In the genomic region with DNA sequence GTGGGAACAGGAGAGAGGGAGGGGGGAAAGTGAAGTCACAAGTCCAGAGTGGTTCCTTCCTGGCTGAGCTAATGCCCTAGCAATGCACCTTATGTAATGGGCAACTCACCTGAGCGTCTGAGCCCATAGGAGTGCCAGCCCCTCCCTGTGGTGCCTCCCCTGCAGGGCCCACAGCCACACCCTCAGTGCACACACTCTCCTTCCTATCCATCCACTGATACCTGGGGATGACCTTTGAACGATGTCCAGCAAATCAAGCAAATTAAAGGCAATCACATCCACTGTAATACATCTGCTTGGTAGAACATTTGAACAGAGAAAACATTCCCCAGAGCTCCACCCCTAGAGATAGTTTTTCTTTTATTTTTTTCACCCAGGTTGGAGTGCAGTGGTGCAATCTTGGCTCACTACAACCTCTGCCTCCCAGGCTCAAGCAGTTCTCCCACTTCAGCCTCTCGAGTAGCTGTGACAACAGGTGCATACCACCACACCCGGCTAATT, we compare ENCODE assay signal across 2 cellular contexts.
A peak's percentile ranks its signal among the peaks of the same experiment; 100 is the strongest.
TF ChIP-seq lines count a peak whose summit lies in the region.

No MANE protein-coding gene starts in this region.

TF ChIP-seq in liver, 16 proteins besides CTCF, POLR2A, EP300 and RAD21 (continued from another document):
- TF ChIP-seq, protein P1, sequence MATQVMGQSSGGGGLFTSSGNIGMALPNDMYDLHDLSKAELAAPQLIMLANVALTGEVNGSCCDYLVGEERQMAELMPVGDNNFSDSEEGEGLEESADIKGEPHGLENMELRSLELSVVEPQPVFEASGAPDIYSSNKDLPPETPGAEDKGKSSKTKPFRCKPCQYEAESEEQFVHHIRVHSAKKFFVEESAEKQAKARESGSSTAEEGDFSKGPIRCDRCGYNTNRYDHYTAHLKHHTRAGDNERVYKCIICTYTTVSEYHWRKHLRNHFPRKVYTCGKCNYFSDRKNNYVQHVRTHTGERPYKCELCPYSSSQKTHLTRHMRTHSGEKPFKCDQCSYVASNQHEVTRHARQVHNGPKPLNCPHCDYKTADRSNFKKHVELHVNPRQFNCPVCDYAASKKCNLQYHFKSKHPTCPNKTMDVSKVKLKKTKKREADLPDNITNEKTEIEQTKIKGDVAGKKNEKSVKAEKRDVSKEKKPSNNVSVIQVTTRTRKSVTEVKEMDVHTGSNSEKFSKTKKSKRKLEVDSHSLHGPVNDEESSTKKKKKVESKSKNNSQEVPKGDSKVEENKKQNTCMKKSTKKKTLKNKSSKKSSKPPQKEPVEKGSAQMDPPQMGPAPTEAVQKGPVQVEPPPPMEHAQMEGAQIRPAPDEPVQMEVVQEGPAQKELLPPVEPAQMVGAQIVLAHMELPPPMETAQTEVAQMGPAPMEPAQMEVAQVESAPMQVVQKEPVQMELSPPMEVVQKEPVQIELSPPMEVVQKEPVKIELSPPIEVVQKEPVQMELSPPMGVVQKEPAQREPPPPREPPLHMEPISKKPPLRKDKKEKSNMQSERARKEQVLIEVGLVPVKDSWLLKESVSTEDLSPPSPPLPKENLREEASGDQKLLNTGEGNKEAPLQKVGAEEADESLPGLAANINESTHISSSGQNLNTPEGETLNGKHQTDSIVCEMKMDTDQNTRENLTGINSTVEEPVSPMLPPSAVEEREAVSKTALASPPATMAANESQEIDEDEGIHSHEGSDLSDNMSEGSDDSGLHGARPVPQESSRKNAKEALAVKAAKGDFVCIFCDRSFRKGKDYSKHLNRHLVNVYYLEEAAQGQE (IDR thresholded peaks at IDR 0.05), result no peak
- TF ChIP-seq, protein P2, sequence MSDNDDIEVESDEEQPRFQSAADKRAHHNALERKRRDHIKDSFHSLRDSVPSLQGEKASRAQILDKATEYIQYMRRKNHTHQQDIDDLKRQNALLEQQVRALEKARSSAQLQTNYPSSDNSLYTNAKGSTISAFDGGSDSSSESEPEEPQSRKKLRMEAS (IDR thresholded peaks at IDR 0.05), result no peak
- peak; percentile 14 for TF ChIP-seq ZBTB33 (IDR thresholded peaks at IDR 0.05)
- TF ChIP-seq HNF4A (conservative IDR thresholded peaks at IDR 0.05), result peak; percentile 76 to 81
- peak; percentile 22 to 33 for TF ChIP-seq JUND (IDR thresholded peaks at IDR 0.05)
- TF ChIP-seq FOXA2 (IDR thresholded peaks at IDR 0.05), result no peak
- no peak for TF ChIP-seq ATF3 (IDR thresholded peaks at IDR 0.05)

TF ChIP-seq in HepG2, 621 proteins besides CTCF, POLR2A, EP300 and RAD21 (continued from another document):
- TF ChIP-seq, protein P3, sequence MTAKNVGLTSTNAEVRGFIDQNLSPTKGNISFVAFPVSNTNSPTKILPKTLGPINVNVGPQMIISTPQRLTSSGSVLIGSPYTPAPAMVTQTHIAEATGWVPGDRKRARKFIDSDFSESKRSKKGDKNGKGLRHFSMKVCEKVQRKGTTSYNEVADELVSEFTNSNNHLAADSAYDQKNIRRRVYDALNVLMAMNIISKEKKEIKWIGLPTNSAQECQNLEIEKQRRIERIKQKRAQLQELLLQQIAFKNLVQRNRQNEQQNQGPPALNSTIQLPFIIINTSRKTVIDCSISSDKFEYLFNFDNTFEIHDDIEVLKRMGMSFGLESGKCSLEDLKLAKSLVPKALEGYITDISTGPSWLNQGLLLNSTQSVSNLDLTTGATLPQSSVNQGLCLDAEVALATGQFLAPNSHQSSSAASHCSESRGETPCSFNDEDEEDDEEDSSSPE (CRISPR knock-in tag; IDR thresholded peaks at IDR 0.05), result no peak
- TF ChIP-seq U2AF1 (optimal IDR thresholded peaks at IDR 0.05; ENCODE audit: low read depth, low read length) (no peak), KDM6A (CRISPR knock-in tag; IDR thresholded peaks at IDR 0.05; ENCODE audit: low read depth) (no peak), CHD4 (IDR thresholded peaks at IDR 0.05; ENCODE audit: borderline replicate concordance, low read length) (no peak), ZBTB20 (CRISPR knock-in tag; IDR thresholded peaks at IDR 0.05; ENCODE audit: borderline replicate concordance, low read depth) (no peak), GRHL1 (CRISPR knock-in tag; conservative IDR thresholded peaks at IDR 0.05) (no peak), ZNF891 (CRISPR knock-in tag; IDR thresholded peaks at IDR 0.05) (no peak), MXI1 (IDR thresholded peaks at IDR 0.05; ENCODE audit: borderline replicate concordance, low read depth, low read length) (no peak), CCDC6 (CRISPR knock-in tag; IDR thresholded peaks at IDR 0.05) (no peak)
